8 cellular contexts compared by ENCODE assay signal in genomic region chr15:64571857-64572291, GRCh38.
DNase-seq lines count a peak whose midpoint lies in the region; ATAC-seq and TF ChIP-seq lines count a peak whose summit lies in the region.

No MANE protein-coding gene starts in this region.

- TF ChIP-seq CTCF in GM06990 (IDR thresholded peaks at IDR 0.05; ENCODE audit: insufficient read depth, low read length, poor library complexity, severe bottlenecking) = no peak
- no peak for TF ChIP-seq CTCF in osteoblast (IDR thresholded peaks at IDR 0.05; ENCODE audit: extremely low read depth, low read depth, low read length)

- H3K36me3 ChIP-seq in GM06990 (ENCODE audit: control insufficient read depth, insufficient read depth, low read length) = no peaks in the 10 kb centered on the region
- no peaks in the 10 kb centered on the region for H3K36me3 ChIP-seq in osteoblast (ENCODE audit: insufficient read depth, low read length)

- H3K4me3 ChIP-seq in GM06990 (replicated peaks; ENCODE audit: low read depth, low read length) = no peak overlapping the region; the same call in 1 of the 2 replicates
- H3K4me3 ChIP-seq in osteoblast (ENCODE audit: insufficient read depth, low read length) = no peak overlapping the region

- peaks cover 6% of the 10 kb centered on the region for H3K4me1 ChIP-seq in osteoblast (ENCODE audit: insufficient read depth, low read length)

- no peak overlapping the region for H3K27ac ChIP-seq in osteoblast (ENCODE audit: low read depth, low read length)

- peak; percentile 68 for DNase-seq in GM06990 (ENCODE audit: extremely low read depth, insufficient read length)
- peak; percentile 34 for DNase-seq in NOMO-1 treated with DMSO at 0.1 percent for 48 hours (lab: John Stamatoyannopoulos, UW; ENCODE audit: unreplicated experiment)
- DNase-seq in kidney tubule cell (ENCODE audit: low spot score) = peak; percentile 54
- no peak for DNase-seq in osteoblast (ENCODE audit: insufficient read length, low spot score, missing footprints)
- no peak for DNase-seq in NCI-H2081 treated with DMSO at 0.1 percent for 48 hours (lab: John Stamatoyannopoulos, UW)
- DNase-seq in GOT3 (lab: John Stamatoyannopoulos, UW) = no peak
- DNase-seq in activated CD4-positive, alpha-beta T cell treated with anti-CD3 and anti-CD28 coated beads, Interleukin-2, amount 50 U/mL, for 48 hours = no peak

- H3K4me2 ChIP-seq in osteoblast (ENCODE audit: insufficient read depth, low read length) = no peak overlapping the region

- ATAC-seq in GM21381 (IDR thresholded peaks at IDR 0.05; ENCODE audit: unreplicated experiment) = peak; percentile 73

- H2AFZ ChIP-seq in osteoblast (ENCODE audit: low read length) = no peak overlapping the region

- H3K27me3 ChIP-seq in GM06990 (replicated peaks; ENCODE audit: control insufficient read depth, insufficient read depth, low read length) = no peaks in the 10 kb centered on the region
- H3K27me3 ChIP-seq in osteoblast (ENCODE audit: insufficient read depth, low read length) = no peaks in the 10 kb centered on the region

- peaks cover 29% of the 10 kb centered on the region for H4K20me1 ChIP-seq in osteoblast (ENCODE audit: insufficient read depth, low read length)

- peaks cover 58% of the 10 kb centered on the region for H3K79me2 ChIP-seq in osteoblast (ENCODE audit: insufficient read depth, low read length)

- H3K9me3 ChIP-seq in osteoblast (ENCODE audit: low read depth, low read length) = no peaks in the 10 kb centered on the region

Comparison
In these comparisons a context has a peak if more than half of its experiments do, and no peak if none do; other contexts are left out.
1. DNase-seq: peak in GM06990 (single experiment), NOMO-1 treated with DMSO at 0.1 percent for 48 hours (single experiment) and kidney tubule cell (single experiment); none in osteoblast (single experiment), NCI-H2081 treated with DMSO at 0.1 percent for 48 hours (single experiment), GOT3 (single experiment) and activated CD4-positive, alpha-beta T cell treated with anti-CD3 and anti-CD28 coated beads, Interleukin-2, amount 50 U/mL, for 48 hours (0 of 2).